Comparison of ENCODE assay signal across 8 cellular contexts in the genomic region with DNA sequence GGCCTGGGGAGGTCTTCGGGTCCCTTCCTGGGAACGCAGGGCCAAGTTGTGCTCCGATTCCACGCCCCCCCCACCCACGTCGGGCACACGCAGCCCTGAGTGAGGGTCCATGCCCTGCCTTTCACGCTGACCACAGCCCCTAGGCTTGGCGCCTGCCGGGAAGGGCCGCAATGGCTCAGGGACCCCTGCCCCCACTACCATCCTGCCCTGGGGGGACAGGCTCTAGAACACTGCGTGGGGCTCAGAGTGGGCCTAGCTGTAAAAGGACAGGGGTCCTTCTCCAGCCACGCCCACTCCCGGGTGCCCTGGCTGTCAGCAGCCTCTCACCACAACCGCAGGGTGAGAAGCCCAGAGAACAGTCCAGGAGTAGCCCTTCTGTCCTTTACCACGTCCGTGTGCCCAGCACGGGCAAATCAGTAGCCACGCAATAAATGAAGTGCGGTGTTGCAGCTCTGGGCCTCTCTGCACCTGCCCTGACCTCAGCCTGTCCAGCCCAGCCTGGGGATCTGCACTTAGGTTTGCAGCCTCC. TPM values are rescaled to one million over a fixed set of nuclear protein-coding genes. Genes with fewer than 3 reads are reported as not detected.
DNase-seq lines count a peak whose midpoint lies in the region; ATAC-seq and TF ChIP-seq lines count a peak whose summit lies in the region.

No MANE protein-coding gene starts in this region.

- no peak overlapping the region for H3K27ac ChIP-seq in hepatocyte

- H3K27me3 Mint-ChIP-seq in activated CD4-positive, alpha-beta memory T cell treated with anti-CD3 and anti-CD28 coated beads, Interleukin-2, amount 10 ng/mL, durations not matched to agents 7 days and 5 days, result no peaks in the 10 kb centered on the region

- H3K4me2 ChIP-seq in hepatocyte (peak overlapping the region; percentile 98), skeletal muscle satellite cell (ENCODE audit: low read length) (peak overlapping the region; percentile 91)

- POLR2A ChIA-PET in activated CD4-positive, alpha-beta memory T cell treated with anti-CD3 and anti-CD28 coated beads, Interleukin-2, amount 10 ng/mL, durations not matched to agents 7 days and 5 days (lab: Charles Lee), result interaction anchor here (1.0 to 18.3 kb wide), 6 partner anchors 8 to 77 kb away, joined by 3 to 886 read pairs (median 4); a partner anchor contains a TSS

- H3K79me2 ChIP-seq in hepatocyte, result no peaks in the 10 kb centered on the region

- no peaks in the 10 kb centered on the region for H3K9me3 Mint-ChIP-seq in activated CD4-positive, alpha-beta memory T cell treated with anti-CD3 and anti-CD28 coated beads, Interleukin-2, amount 10 ng/mL, durations not matched to agents 7 days and 5 days

- TF ChIP-seq CTCF in HFF-Myc (IDR thresholded peaks at IDR 0.05; ENCODE audit: low read depth, low read length, missing control alignments), result no peak
- no peak for TF ChIP-seq CTCF in hepatocyte (IDR thresholded peaks at IDR 0.05; ENCODE audit: poor library complexity)

- H3K27me3 ChIP-seq in hepatocyte (peaks cover 15% of the 10 kb centered on the region), skeletal muscle satellite cell (ENCODE audit: control insufficient read depth, insufficient read depth, low read length) (no peaks in the 10 kb centered on the region)

- 27% methylated on average over 15 of the region's 20 CpGs for WGBS in hepatocyte (ENCODE audit: low lambda C conversion rate, missing lambda C conversion rate)

- peak overlapping the region; percentile 90 for H3K27ac Mint-ChIP-seq in activated CD4-positive, alpha-beta memory T cell treated with anti-CD3 and anti-CD28 coated beads, Interleukin-2, amount 10 ng/mL, durations not matched to agents 7 days and 5 days

- H3K36me3 ChIP-seq in hepatocyte (replicated peaks; ENCODE audit: insufficient read depth, low read depth) (no peaks in the 10 kb centered on the region), skeletal muscle satellite cell (ENCODE audit: insufficient read depth, low read length) (no peaks in the 10 kb centered on the region)

- H3K9me2 ChIP-seq in hepatocyte (replicated peaks; ENCODE audit: insufficient read depth), result no peaks in the 10 kb centered on the region

- peak overlapping the region; percentile 78 for H2AFZ ChIP-seq in hepatocyte

- no peak for ATAC-seq in HG03342 (IDR thresholded peaks at IDR 0.05; ENCODE audit: unreplicated experiment)

- H3K4me1 Mint-ChIP-seq in activated CD4-positive, alpha-beta memory T cell treated with anti-CD3 and anti-CD28 coated beads, Interleukin-2, amount 10 ng/mL, durations not matched to agents 7 days and 5 days, result peaks cover 86% of the 10 kb centered on the region

- CTCF ChIA-PET in activated CD4-positive, alpha-beta memory T cell treated with anti-CD3 and anti-CD28 coated beads, Interleukin-2, amount 10 ng/mL, durations not matched to agents 7 days and 5 days (lab: Charles Lee), result interaction anchor here (0.7 to 1.1 kb wide), 2 partner anchors 9 to 77 kb away, joined by 3 to 4 read pairs; a partner anchor contains a TSS

- H3K4me3 Mint-ChIP-seq in activated CD4-positive, alpha-beta memory T cell treated with anti-CD3 and anti-CD28 coated beads, Interleukin-2, amount 10 ng/mL, durations not matched to agents 7 days and 5 days, result peak overlapping the region; percentile 67

- DNase-seq in HFF-Myc (ENCODE audit: extremely low read depth, low read depth) (no peak), hepatocyte (ENCODE audit: low spot score) (no peak), cortex of kidney (lab: John Stamatoyannopoulos, UW) (no peak), SIG-M5 (lab: John Stamatoyannopoulos, UW) (no peak)
- DNase-seq in activated CD4-positive, alpha-beta memory T cell treated with anti-CD3 and anti-CD28 coated beads, Interleukin-2, amount 10 ng/mL, durations not matched to agents 7 days and 5 days, result peak; percentile 39
- no peak for DNase-seq in stimulated activated CD4-positive, alpha-beta T cell treated with anti-CD3 and anti-CD28 coated beads, Interleukin-2, amount 100 ng/mL, for 24 hours

- H3K36me3 Mint-ChIP-seq in activated CD4-positive, alpha-beta memory T cell treated with anti-CD3 and anti-CD28 coated beads, Interleukin-2, amount 10 ng/mL, durations not matched to agents 7 days and 5 days (ENCODE audit: low read depth), result peaks cover 28% of the 10 kb centered on the region

- H3K4me3 ChIP-seq in HFF-Myc (replicated peaks; ENCODE audit: low read depth, low read length), result peak overlapping the region; percentile 39
- H3K4me3 ChIP-seq in hepatocyte, result peak overlapping the region; percentile 42
- peak overlapping the region; percentile 78 for H3K4me3 ChIP-seq in skeletal muscle satellite cell (ENCODE audit: low read length)

- H3K4me1 ChIP-seq in hepatocyte (ENCODE audit: insufficient read depth) (peaks cover 11% of the 10 kb centered on the region), skeletal muscle satellite cell (ENCODE audit: control insufficient read depth, insufficient read depth, low read length) (peaks cover 23% of the 10 kb centered on the region)

- no peaks in the 10 kb centered on the region for H4K20me1 ChIP-seq in hepatocyte (ENCODE audit: insufficient read depth, poor library complexity, severe bottlenecking)

- H3K9ac ChIP-seq in skeletal muscle satellite cell (ENCODE audit: low read depth, low read length), result peak overlapping the region; percentile 78

- H3K9me3 ChIP-seq in hepatocyte (ENCODE audit: low read depth) (no peaks in the 10 kb centered on the region), skeletal muscle satellite cell (replicated peaks; ENCODE audit: low read length) (no peaks in the 10 kb centered on the region)

RNA-seq across cellular contexts. Expression of a gene that starts 9.4 kb away (rescaled TPM):
- 10 to 100 TPM; 36.9 to 39.8 TPM for total RNA-seq in activated CD4-positive, alpha-beta memory T cell treated with anti-CD3 and anti-CD28 coated beads, Interleukin-2, amount 10 ng/mL, durations not matched to agents 7 days and 5 days
- total RNA-seq in hepatocyte, result 0.20 and 0.44 TPM in 2 replicates
- polyA plus RNA-seq in hepatocyte, result 0.42 TPM in 1 of 2 replicates, not detected in the other
- 0.51 and 4.8 TPM in 2 replicates for total RNA-seq in skeletal muscle satellite cell (2012; rRNA removed)

Comparison
In these comparisons a context has a peak if more than half of its experiments do, and no peak if none do; other contexts are left out.
1. RNA of a gene that starts 9.4 kb away (total RNA-seq): 36.9 to 39.8 TPM in activated CD4-positive, alpha-beta memory T cell treated with anti-CD3 and anti-CD28 coated beads, Interleukin-2, amount 10 ng/mL, durations not matched to agents 7 days and 5 days; 0.20 to 0.44 TPM in hepatocyte; every median in the first group is over 10 times any median in the second.
2. Peak in every context shown above with its lines, with median percentiles within 50 percentile points of each other: H3K4me3 ChIP-seq.